In the genomic region with DNA sequence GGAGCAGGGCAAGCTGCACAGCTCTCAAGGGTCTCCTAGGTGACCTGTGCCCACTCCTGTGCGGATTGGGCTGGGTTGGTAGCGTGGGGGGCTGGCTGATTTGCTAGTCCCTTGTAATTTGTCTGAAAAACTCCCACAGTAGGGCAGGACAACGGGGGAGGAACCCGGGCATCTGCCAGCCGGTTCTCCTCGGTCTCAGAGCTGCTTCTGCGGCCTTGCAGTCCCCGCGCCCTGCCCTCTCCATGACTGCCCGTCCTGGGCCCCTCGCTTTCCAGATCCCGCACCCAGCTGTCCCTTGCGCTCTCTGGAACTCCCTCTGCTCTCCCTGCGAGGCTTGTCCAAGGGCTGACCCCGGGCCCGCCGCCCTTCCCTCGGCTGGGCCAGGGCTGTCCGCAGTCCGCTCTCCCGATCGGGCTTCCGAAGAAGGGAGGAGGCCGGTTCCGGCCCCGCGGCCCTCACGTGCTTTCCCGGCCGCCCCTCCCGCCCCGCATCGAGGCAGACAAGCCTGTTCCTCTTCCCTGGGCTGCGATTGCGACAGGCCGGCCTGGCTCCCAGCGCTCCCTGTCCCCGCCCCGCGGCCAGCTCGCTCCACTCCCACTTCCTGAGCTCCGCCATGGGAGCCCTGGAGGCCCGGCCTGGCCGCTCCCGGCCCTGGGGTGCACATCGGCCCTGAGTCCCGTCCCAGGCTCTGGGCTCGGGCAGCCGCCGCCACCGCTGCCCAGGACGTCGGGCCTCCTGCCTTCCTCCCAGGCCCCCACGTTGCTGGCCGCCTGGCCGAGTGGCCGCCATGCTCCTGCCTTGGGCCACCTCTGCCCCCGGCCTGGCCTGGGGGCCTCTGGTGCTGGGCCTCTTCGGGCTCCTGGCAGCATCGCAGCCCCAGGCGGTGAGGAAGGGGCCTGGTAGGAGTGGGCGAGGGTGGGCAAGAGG, we compare ENCODE assay signal across 8 cellular contexts. TPM values are rescaled to one million over a fixed set of nuclear protein-coding genes. Genes with fewer than 3 reads are reported as not detected.
DNase-seq lines count a peak whose midpoint lies in the region; ATAC-seq and TF ChIP-seq lines count a peak whose summit lies in the region.

A gene (plus strand): TSS at position 591 of the 927 bp plus-strand sequence. CDS start 197 bp downstream, at position 788.

- peak within 1 kb of the TSS; percentile 47 for H3K4me3 Mint-ChIP-seq in CD8-positive, alpha-beta T cell
- no peak within 1 kb of the TSS for H3K4me3 Mint-ChIP-seq in activated T-cell treated with anti-CD3 and anti-CD28 coated beads, Interleukin-2, amount 50 U/mL, for 72 hours
- peak within 1 kb of the TSS; percentile 47 to 71 (median 64) for H3K4me3 Mint-ChIP-seq in naive thymus-derived CD4-positive, alpha-beta T cell

- H3K4me3 ChIP-seq in CD8-positive, alpha-beta T cell (ENCODE audit: low read depth, low read length): no peak within 1 kb of the TSS
- H3K4me3 ChIP-seq in fibroblast of pulmonary artery (replicated peaks; ENCODE audit: low read depth, low read length): peak within 1 kb of the TSS; percentile 77
- no peak within 1 kb of the TSS for H3K4me3 ChIP-seq in naive thymus-derived CD4-positive, alpha-beta T cell (ENCODE audit: low read length)
- peak within 1 kb of the TSS; percentile 84 to 94 for H3K4me3 ChIP-seq in vagina

- peaks cover 7% of the 10 kb centered on the region for H3K4me1 ChIP-seq in CD8-positive, alpha-beta T cell (ENCODE audit: insufficient read depth, low read length)
- H3K4me1 ChIP-seq in naive thymus-derived CD4-positive, alpha-beta T cell (ENCODE audit: control insufficient read depth in 2 of 2, insufficient read depth in 2 of 2, low read length in 2 of 2): peaks cover 0 to 10% of the 10 kb centered on the region in 2 donors
- H3K4me1 ChIP-seq in vagina: peaks cover 67% of the 10 kb centered on the region

- POLR2A ChIA-PET in CD8-positive, alpha-beta T cell (lab: Charles Lee): no interaction called here
- POLR2A ChIA-PET in naive thymus-derived CD4-positive, alpha-beta T cell (lab: Charles Lee): interaction anchor here (1.3 kb wide), 2 partner anchors 21 to 86 kb away, joined by 3 to 5 read pairs; no protein-coding TSS in a partner anchor

- H3K36me3 ChIP-seq in CD8-positive, alpha-beta T cell (ENCODE audit: insufficient read depth, low read length): no peaks in the 10 kb centered on the region
- no peaks in the 10 kb centered on the region for H3K36me3 ChIP-seq in naive thymus-derived CD4-positive, alpha-beta T cell (ENCODE audit: control insufficient read depth in 2 of 3, insufficient read depth in 3 of 3, low read length in 3 of 3)
- peaks cover 0 to 30% of the 10 kb centered on the region in 2 donors for H3K36me3 ChIP-seq in vagina

- no peaks in the 10 kb centered on the region for H3K27me3 ChIP-seq in CD8-positive, alpha-beta T cell (ENCODE audit: insufficient read depth, low read length)
- H3K27me3 ChIP-seq in naive thymus-derived CD4-positive, alpha-beta T cell (ENCODE audit: control insufficient read depth in 2 of 2, insufficient read depth in 2 of 2, low read length in 2 of 2): no peaks in the 10 kb centered on the region
- H3K27me3 ChIP-seq in vagina: no peaks in the 10 kb centered on the region

- H3K9me3 ChIP-seq in CD8-positive, alpha-beta T cell (ENCODE audit: low read length): no peaks in the 10 kb centered on the region
- H3K9me3 ChIP-seq in naive thymus-derived CD4-positive, alpha-beta T cell (ENCODE audit: control insufficient read depth in 2 of 3, low read length in 3 of 3): no peaks in the 10 kb centered on the region
- no peaks in the 10 kb centered on the region for H3K9me3 ChIP-seq in vagina

- intact Hi-C loops in CD8-positive, alpha-beta T cell (cut with DNase I, micrococcal nuclease): no loop called here
- intact Hi-C loops in naive thymus-derived CD4-positive, alpha-beta T cell (cut with micrococcal nuclease): no loop called here
- intact Hi-C loops in vagina (cut with DNase I): loop anchor here (2.0 kb wide), 1 partner anchor 47 kb away; no protein-coding TSS in a partner anchor

- no peaks in the 10 kb centered on the region for H3K9me3 Mint-ChIP-seq in CD8-positive, alpha-beta T cell
- no peaks in the 10 kb centered on the region for H3K9me3 Mint-ChIP-seq in activated T-cell treated with anti-CD3 and anti-CD28 coated beads, Interleukin-2, amount 50 U/mL, for 72 hours
- H3K9me3 Mint-ChIP-seq in naive thymus-derived CD4-positive, alpha-beta T cell: no peaks in the 10 kb centered on the region

- no peak within 1 kb of the TSS for H3K27ac ChIP-seq in CD8-positive, alpha-beta T cell (ENCODE audit: low read depth, low read length)
- H3K27ac ChIP-seq in naive thymus-derived CD4-positive, alpha-beta T cell (ENCODE audit: low read depth, low read length): peak within 1 kb of the TSS; percentile 45
- H3K27ac ChIP-seq in vagina: peak within 1 kb of the TSS; percentile 99

- TF ChIP-seq RAD21 in Ishikawa (IDR thresholded peaks at IDR 0.05; ENCODE audit: low read depth): peak; percentile 39; the same call in 1 of the 2 replicates

- H3K4me1 Mint-ChIP-seq in CD8-positive, alpha-beta T cell (ENCODE audit: low read depth): no peaks in the 10 kb centered on the region
- no peaks in the 10 kb centered on the region for H3K4me1 Mint-ChIP-seq in activated T-cell treated with anti-CD3 and anti-CD28 coated beads, Interleukin-2, amount 50 U/mL, for 72 hours (ENCODE audit: low read depth)
- peaks cover 0 to 24% (median 5%) of the 10 kb centered on the region in 7 donors for H3K4me1 Mint-ChIP-seq in naive thymus-derived CD4-positive, alpha-beta T cell

- TF ChIP-seq POLR2A in vagina (IDR thresholded peaks at IDR 0.05): peak in 1 of 2 donors; percentile 65

- DNase-seq in CD8-positive, alpha-beta T cell: no peak
- peak; percentile 28 to 31 for DNase-seq in activated T-cell treated with anti-CD3 and anti-CD28 coated beads, Interleukin-2, amount 50 U/mL, for 72 hours
- DNase-seq in fibroblast of pulmonary artery (ENCODE audit: low read depth) (peak; percentile 96), vagina (ENCODE audit: extremely low spot score in 2 of 2) (peak in 1 of 2 donors; percentile 97), NCI-H1417 treated with DMSO at 0.1 percent for 48 hours (lab: John Stamatoyannopoulos, UW) (no peak)
- DNase-seq in naive thymus-derived CD4-positive, alpha-beta T cell: peak in 2 of 9 donors; percentile 17 to 43
- DNase-seq in NK-92 treated with Interleukin-12 subunit alpha and Interleukin-12 subunit beta, amount 100 ng/mL, for 24 hours (lab: John Stamatoyannopoulos, UW): no peak

- no peak for ATAC-seq in CD8-positive, alpha-beta T cell
- ATAC-seq in activated T-cell treated with anti-CD3 and anti-CD28 coated beads, Interleukin-2, amount 50 U/mL, for 72 hours (replicated peaks in 1 of 2): peak; percentile 52 to 75
- peak; percentile 81 for ATAC-seq in naive thymus-derived CD4-positive, alpha-beta T cell

- no peak within 1 kb of the TSS for H3K27ac Mint-ChIP-seq in CD8-positive, alpha-beta T cell
- no peak within 1 kb of the TSS for H3K27ac Mint-ChIP-seq in activated T-cell treated with anti-CD3 and anti-CD28 coated beads, Interleukin-2, amount 50 U/mL, for 72 hours
- peak within 1 kb of the TSS in 2 of 9 donors; percentile 5 to 64 for H3K27ac Mint-ChIP-seq in naive thymus-derived CD4-positive, alpha-beta T cell

- H3K36me3 Mint-ChIP-seq in CD8-positive, alpha-beta T cell: no peaks in the 10 kb centered on the region
- H3K36me3 Mint-ChIP-seq in activated T-cell treated with anti-CD3 and anti-CD28 coated beads, Interleukin-2, amount 50 U/mL, for 72 hours (ENCODE audit: insufficient read depth in 2 of 2): no peaks in the 10 kb centered on the region
- H3K36me3 Mint-ChIP-seq in naive thymus-derived CD4-positive, alpha-beta T cell: no peaks in the 10 kb centered on the region

- TF ChIP-seq CTCF in CD8-positive, alpha-beta T cell (IDR thresholded peaks at IDR 0.05): no peak
- TF ChIP-seq CTCF in fibroblast of pulmonary artery (IDR thresholded peaks at IDR 0.05; ENCODE audit: low read length, missing control alignments) (no peak), vagina (IDR thresholded peaks at IDR 0.05) (peak in 1 of 3 experiments; percentile 5)

- TF ChIP-seq EP300 in Ishikawa (IDR thresholded peaks at IDR 0.05; ENCODE audit: borderline replicate concordance): peak; percentile 75

- peaks cover 22% of the 10 kb centered on the region for H3K27me3 Mint-ChIP-seq in CD8-positive, alpha-beta T cell (ENCODE audit: low read depth)
- H3K27me3 Mint-ChIP-seq in activated T-cell treated with anti-CD3 and anti-CD28 coated beads, Interleukin-2, amount 50 U/mL, for 72 hours (ENCODE audit: low read depth): peaks cover 15% of the 10 kb centered on the region
- H3K27me3 Mint-ChIP-seq in naive thymus-derived CD4-positive, alpha-beta T cell: peaks cover 4 to 73% (median 7%) of the 10 kb centered on the region in 5 donors

- CTCF ChIA-PET in CD8-positive, alpha-beta T cell (lab: Charles Lee): interaction anchor here (1.6 kb wide), 1 partner anchor 82 kb away, joined by 6 read pairs; no protein-coding TSS in a partner anchor
- CTCF ChIA-PET in naive thymus-derived CD4-positive, alpha-beta T cell (lab: Charles Lee): interaction anchor here (0.6 to 1.0 kb wide), 2 partner anchors 49 to 508 kb away, joined by 3 read pairs; no protein-coding TSS in a partner anchor

TF ChIP-seq in Ishikawa, 13 proteins besides CTCF, POLR2A, EP300 and RAD21 (continues in another document):
- TF ChIP-seq EGR1 (IDR thresholded peaks at IDR 0.05): no peak; the same call in 1 of the 2 replicates
- TF ChIP-seq CEBPB (IDR thresholded peaks at IDR 0.05): peak; percentile 99
- peak; percentile 45; the same call in 1 of the 2 replicates for TF ChIP-seq FOXM1 (IDR thresholded peaks at IDR 0.05; ENCODE audit: borderline replicate concordance, low read depth)
- TF ChIP-seq, protein P1, sequence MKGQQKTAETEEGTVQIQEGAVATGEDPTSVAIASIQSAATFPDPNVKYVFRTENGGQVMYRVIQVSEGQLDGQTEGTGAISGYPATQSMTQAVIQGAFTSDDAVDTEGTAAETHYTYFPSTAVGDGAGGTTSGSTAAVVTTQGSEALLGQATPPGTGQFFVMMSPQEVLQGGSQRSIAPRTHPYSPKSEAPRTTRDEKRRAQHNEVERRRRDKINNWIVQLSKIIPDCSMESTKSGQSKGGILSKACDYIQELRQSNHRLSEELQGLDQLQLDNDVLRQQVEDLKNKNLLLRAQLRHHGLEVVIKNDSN (IDR thresholded peaks at IDR 0.05): peak; percentile 93
- TF ChIP-seq, protein P2, sequence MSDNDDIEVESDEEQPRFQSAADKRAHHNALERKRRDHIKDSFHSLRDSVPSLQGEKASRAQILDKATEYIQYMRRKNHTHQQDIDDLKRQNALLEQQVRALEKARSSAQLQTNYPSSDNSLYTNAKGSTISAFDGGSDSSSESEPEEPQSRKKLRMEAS (IDR thresholded peaks at IDR 0.05): peak; percentile 99
- peak; percentile 78; the same call in 1 of the 2 replicates for TF ChIP-seq YY1 (IDR thresholded peaks at IDR 0.05; ENCODE audit: low read depth)
- TF ChIP-seq TAF1 (IDR thresholded peaks at IDR 0.05; ENCODE audit: low read depth): peak; percentile 86
- TF ChIP-seq NFIC (IDR thresholded peaks at IDR 0.05): peak; percentile 67

RNA-seq across cellular contexts. Expression of the gene that starts here (rescaled TPM):
- total RNA-seq in CD8-positive, alpha-beta T cell: under 1 TPM in 1 of 2 experiments, not detected in 1; 0.44 TPM
- 1 to 10 TPM; 1.3 to 1.9 TPM for total RNA-seq in activated T-cell treated with anti-CD3 and anti-CD28 coated beads, Interleukin-2, amount 50 U/mL, for 72 hours
- 10 to 100 TPM in 1 of 5 experiments, 1 to 10 TPM in 3, under 1 TPM in 1; 0.34 to 25.2 (median 2.2) TPM for total RNA-seq in naive thymus-derived CD4-positive, alpha-beta T cell
- not detected for polyA plus RNA-seq in naive thymus-derived CD4-positive, alpha-beta T cell
- total RNA-seq in vagina: 146 TPM

Comparison
In these comparisons a context has a peak if more than half of its experiments do, and no peak if none do; other contexts are left out.
1. DNase-seq: peak in activated T-cell treated with anti-CD3 and anti-CD28 coated beads, Interleukin-2, amount 50 U/mL, for 72 hours (2 of 2) and fibroblast of pulmonary artery (single experiment); none in CD8-positive, alpha-beta T cell (0 of 7), NCI-H1417 treated with DMSO at 0.1 percent for 48 hours (single experiment) and NK-92 treated with Interleukin-12 subunit alpha and Interleukin-12 subunit beta, amount 100 ng/mL, for 24 hours (single experiment).
2. H3K4me3 ChIP-seq: peak in fibroblast of pulmonary artery (single experiment) and vagina (2 of 2); none in CD8-positive, alpha-beta T cell (single experiment) and naive thymus-derived CD4-positive, alpha-beta T cell (single experiment).
3. H3K4me3 Mint-ChIP-seq: peak in CD8-positive, alpha-beta T cell (single experiment) and naive thymus-derived CD4-positive, alpha-beta T cell (10 of 10); none in activated T-cell treated with anti-CD3 and anti-CD28 coated beads, Interleukin-2, amount 50 U/mL, for 72 hours (0 of 2).